ENCODE assay signal across 8 cellular contexts in genomic region chr9:137222190-137223077, GRCh38. TPM values are rescaled to one million over a fixed set of nuclear protein-coding genes. Genes with fewer than 3 reads are reported as not detected.
A peak's percentile ranks its signal among the peaks of the same experiment; 100 is the strongest.
DNase-seq lines count a peak whose midpoint lies in the region; ATAC-seq and TF ChIP-seq lines count a peak whose summit lies in the region.

Gene RNF208, minus strand, starts transcription at chr9:137222240. Its CDS starts 1,028 bp downstream, at chr9:137221212.

- H3K27ac ChIP-seq in rectal smooth muscle tissue (ENCODE audit: low read depth, low read length): peak within 1 kb of the TSS; percentile 91

- H3K27me3 Mint-ChIP-seq in activated B cell treated with CpG ODN at 0.5 μM for 24 hours: no peaks in the 10 kb centered on the region

- H3K36me3 Mint-ChIP-seq in activated B cell treated with CpG ODN at 0.5 μM for 24 hours (ENCODE audit: low read depth): no peaks in the 10 kb centered on the region

- intact Hi-C loops in activated B cell treated with CpG ODN at 0.5 μM for 24 hours (cut with micrococcal nuclease): loop anchor here (1.0 to 10.0 kb wide), 10 partner anchors 17 to 432 kb away; partner anchors contain the start of genes ANAPC2, C8G, FBXW5 and NDOR1
- intact Hi-C loops in Right ventricle myocardium inferior (cut with DNase I): loop anchor here (2.0 to 5.0 kb wide), 2 partner anchors 34 to 430 kb away; partner anchors contain the start of genes ANAPC2, SSNA1 and TMEM141

- H3K27me3 ChIP-seq in rectal smooth muscle tissue (ENCODE audit: control insufficient read depth, insufficient read depth, low read length): no peaks in the 10 kb centered on the region

- peak within 1 kb of the TSS; percentile 73 for H3K27ac Mint-ChIP-seq in activated B cell treated with CpG ODN at 0.5 μM for 24 hours

- peak within 1 kb of the TSS; percentile 83 for H3K4me3 Mint-ChIP-seq in activated B cell treated with CpG ODN at 0.5 μM for 24 hours

- peaks cover 8% of the 10 kb centered on the region for H3K4me1 ChIP-seq in rectal smooth muscle tissue (ENCODE audit: control insufficient read depth, insufficient read depth, low read length)

- H3K4me1 Mint-ChIP-seq in activated B cell treated with CpG ODN at 0.5 μM for 24 hours: peaks cover 17% of the 10 kb centered on the region

- H3K36me3 ChIP-seq in rectal smooth muscle tissue (ENCODE audit: control insufficient read depth, insufficient read depth, low read length): no peaks in the 10 kb centered on the region

- H3K9me3 Mint-ChIP-seq in activated B cell treated with CpG ODN at 0.5 μM for 24 hours: no peaks in the 10 kb centered on the region

- CTCF ChIA-PET in activated B cell treated with CpG ODN at 0.5 μM for 24 hours (lab: Charles Lee): interaction anchor here (0.6 to 2.2 kb wide), 5 partner anchors 12 to 176 kb away, joined by 3 to 10 read pairs (median 3); partner anchors contain the start of genes MAN1B1 and NPDC1

- peak; percentile 25 for DNase-seq in DMS53 treated with DMSO at 0.1 percent for 48 hours (lab: John Stamatoyannopoulos, UW; ENCODE audit: unreplicated experiment)
- DNase-seq in activated B cell treated with CpG ODN at 0.5 μM for 24 hours: no peak
- DNase-seq in Right ventricle myocardium inferior (ENCODE audit: missing footprints): peak; percentile 77
- no peak for DNase-seq in kidney tubule cell (ENCODE audit: low spot score)
- DNase-seq in DMS 273 treated with DMSO at 0.1 percent for 48 hours (lab: John Stamatoyannopoulos, UW): no peak

- no peak for TF ChIP-seq CTCF in activated B cell treated with CpG ODN at 0.5 μM for 24 hours (IDR thresholded peaks at IDR 0.05)

- peak within 1 kb of the TSS; percentile 57 for H3K9ac ChIP-seq in rectal smooth muscle tissue (ENCODE audit: low read length)

- H3K4me3 ChIP-seq in rectal smooth muscle tissue (ENCODE audit: low read length): peak within 1 kb of the TSS; percentile 71

- ATAC-seq in HG02759 (IDR thresholded peaks at IDR 0.05; ENCODE audit: unreplicated experiment): peak; percentile 5
- ATAC-seq in activated B cell treated with CpG ODN at 0.5 μM for 24 hours (ENCODE audit: low read depth): no peak
- ATAC-seq in Right ventricle myocardium inferior: peak; percentile 2
- ATAC-seq in GM19351 (IDR thresholded peaks at IDR 0.05; ENCODE audit: unreplicated experiment): no peak

- POLR2A ChIA-PET in activated B cell treated with CpG ODN at 0.5 μM for 24 hours (lab: Charles Lee): interaction anchor here (0.5 to 4.1 kb wide), 35 partner anchors 8 to 495 kb away, joined by 3 to 53 read pairs (median 5); partner anchors contain the start of genes ANAPC2, MAN1B1, NDOR1 and NPDC1

RNA-seq across cellular contexts. Expression of gene RNF208, which starts in this region (rescaled TPM):
- total RNA-seq in activated B cell treated with CpG ODN at 0.5 μM for 24 hours: 1.1 and 1.9 TPM in 2 replicates
- total RNA-seq in Right ventricle myocardium inferior: 26.0 TPM

Comparison
In these comparisons a context has a peak if more than half of its experiments do, and no peak if none do; other contexts are left out.
1. DNase-seq: peak in DMS53 treated with DMSO at 0.1 percent for 48 hours (single experiment) and Right ventricle myocardium inferior (single experiment); none in activated B cell treated with CpG ODN at 0.5 μM for 24 hours (single experiment), kidney tubule cell (single experiment) and DMS 273 treated with DMSO at 0.1 percent for 48 hours (single experiment).
2. ATAC-seq: peak in HG02759 (single experiment) and Right ventricle myocardium inferior (single experiment); none in activated B cell treated with CpG ODN at 0.5 μM for 24 hours (single experiment) and GM19351 (single experiment).